In the genomic region with DNA sequence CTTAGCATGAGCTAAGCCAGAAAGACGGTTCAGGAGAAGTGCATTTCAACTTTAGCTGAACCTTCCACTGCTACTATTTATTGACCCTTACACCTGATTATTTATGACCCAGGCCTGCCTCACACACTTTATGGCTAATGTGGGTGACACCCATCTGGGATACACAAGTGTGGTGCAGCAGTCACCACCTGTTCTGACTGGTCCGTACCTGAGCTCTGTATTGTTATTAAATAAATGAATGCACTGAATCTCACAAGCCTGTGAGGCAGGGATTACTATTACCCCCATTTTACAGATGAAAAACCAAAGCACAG, we compare ENCODE assay signal across 8 cellular contexts. TPM values are rescaled to one million over a fixed set of nuclear protein-coding genes. Genes with fewer than 3 reads are reported as not detected.
DNase-seq lines count a peak whose midpoint lies in the region; ATAC-seq and TF ChIP-seq lines count a peak whose summit lies in the region.

No MANE protein-coding gene starts in this region.

- no peaks in the 10 kb centered on the region for H3K36me3 Mint-ChIP-seq in endodermal cell (ENCODE audit: low read depth)
- H3K36me3 Mint-ChIP-seq in progenitor cell of endocrine pancreas (ENCODE audit: insufficient read depth): peaks cover 3% of the 10 kb centered on the region

- H3K4me3 Mint-ChIP-seq in endodermal cell: peak overlapping the region; percentile 76
- H3K4me3 Mint-ChIP-seq in progenitor cell of endocrine pancreas (ENCODE audit: low read depth): peak overlapping the region; percentile 88

- H3K4me1 ChIP-seq in MM.1S (ENCODE audit: low read length): peaks cover 28% of the 10 kb centered on the region
- H3K4me1 ChIP-seq in endodermal cell (ENCODE audit: control insufficient read depth, insufficient read depth, low read length): peaks cover 3% of the 10 kb centered on the region

- DNase-seq in GM12865 (ENCODE audit: low read depth): no peak
- DNase-seq in MM.1S: peak; percentile 22
- DNase-seq in endodermal cell: no peak
- no peak for DNase-seq in progenitor cell of endocrine pancreas (ENCODE audit: low spot score, unreplicated experiment)
- no peak for DNase-seq in NCI-H748 treated with DMSO at 0.1 percent for 48 hours (lab: John Stamatoyannopoulos, UW)
- DNase-seq in ACHN: no peak

- H3K4me1 Mint-ChIP-seq in endodermal cell (peaks cover 40% of the 10 kb centered on the region), progenitor cell of endocrine pancreas (ENCODE audit: low read depth) (peaks cover 46% of the 10 kb centered on the region)

- H3K9me3 Mint-ChIP-seq in endodermal cell (no peaks in the 10 kb centered on the region), progenitor cell of endocrine pancreas (ENCODE audit: low read depth) (no peaks in the 10 kb centered on the region)

- H3K27ac Mint-ChIP-seq in endodermal cell (peak overlapping the region; percentile 95), progenitor cell of endocrine pancreas (peak overlapping the region; percentile 99)

- H3K36me3 ChIP-seq in MM.1S (replicated peaks; ENCODE audit: insufficient read depth, low read length) (no peaks in the 10 kb centered on the region), endodermal cell (ENCODE audit: control insufficient read depth, insufficient read depth, low read length) (peaks cover 7% of the 10 kb centered on the region)

- peak overlapping the region; percentile 90 for H3K9ac ChIP-seq in MM.1S (ENCODE audit: low read length)
- H3K9ac ChIP-seq in endodermal cell (ENCODE audit: extremely low read depth, low read length, poor library complexity, severe bottlenecking): no peak overlapping the region

- H3K4me3 ChIP-seq in GM12865 (ENCODE audit: low read depth, low read length) (peak overlapping the region; percentile 67), MM.1S (ENCODE audit: low read length) (peak overlapping the region; percentile 96), endodermal cell (ENCODE audit: low read length) (peak overlapping the region; percentile 95)

- H3K4me2 ChIP-seq in MM.1S (ENCODE audit: low read depth, low read length): peak overlapping the region; percentile 91

- 68% methylated on average over 2 of the region's 2 CpGs; no CpG with 5 or more reads in 1 of the 2 experiments for WGBS in endodermal cell (ENCODE audit: insufficient coverage in 1 of 2, insufficient read length in 1 of 2), 2 experiments

- H3K27ac ChIP-seq in MM.1S (ENCODE audit: low read length) (peak overlapping the region; percentile 61; the same call in 1 of the 2 replicates), endodermal cell (ENCODE audit: low read depth, low read length) (no peak overlapping the region)

- ATAC-seq in HG03139 (IDR thresholded peaks at IDR 0.05; ENCODE audit: unreplicated experiment) (no peak), GM21619 (IDR thresholded peaks at IDR 0.05; ENCODE audit: unreplicated experiment) (no peak)

- H3K27me3 Mint-ChIP-seq in endodermal cell (ENCODE audit: insufficient read depth) (no peaks in the 10 kb centered on the region), progenitor cell of endocrine pancreas (no peaks in the 10 kb centered on the region)

- H3K27me3 ChIP-seq in MM.1S (replicated peaks; ENCODE audit: insufficient read depth, low read length) (no peaks in the 10 kb centered on the region), endodermal cell (ENCODE audit: control insufficient read depth, insufficient read depth, low read length, poor library complexity, severe bottlenecking) (no peaks in the 10 kb centered on the region)

- in situ Hi-C loops in ACHN (cut with HindIII; ENCODE audit: low pct_ligation_motif_present, low pct_unique_long_range_greater_than_20kb, low sequenced_read_pairs): no loop called here

- H4K20me1 ChIP-seq in MM.1S (ENCODE audit: insufficient read depth, low read length): no peaks in the 10 kb centered on the region

- no peaks in the 10 kb centered on the region for H3K9me2 ChIP-seq in MM.1S (replicated peaks; ENCODE audit: insufficient read depth, low read length)

- peaks cover 66% of the 10 kb centered on the region for H3K79me2 ChIP-seq in MM.1S (ENCODE audit: low read length)

- TF ChIP-seq CTCF in GM12865 (IDR thresholded peaks at IDR 0.05; ENCODE audit: insufficient read depth, low read depth, low read length, missing control alignments) (no peak), MM.1S (IDR thresholded peaks at IDR 0.05; ENCODE audit: low read length) (no peak), endodermal cell (conservative IDR thresholded peaks at IDR 0.05) (no peak), progenitor cell of endocrine pancreas (IDR thresholded peaks at IDR 0.05; ENCODE audit: unreplicated experiment) (no peak)

- no peaks in the 10 kb centered on the region for H3K9me3 ChIP-seq in MM.1S (replicated peaks; ENCODE audit: insufficient read depth, low read length)
- no peaks in the 10 kb centered on the region for H3K9me3 ChIP-seq in endodermal cell (ENCODE audit: control insufficient read depth, low read length)

- H3F3A ChIP-seq in MM.1S (ENCODE audit: insufficient read depth, low read length): peaks cover 24% of the 10 kb centered on the region

- H2AFZ ChIP-seq in MM.1S (ENCODE audit: low read length): no peak overlapping the region

RNA-seq across cellular contexts. Expression of gene ANXA11, which starts 1.5 kb away (rescaled TPM):
- total RNA-seq in endodermal cell (100 to 1,000 TPM; 104 to 134 TPM), progenitor cell of endocrine pancreas (120 and 126 TPM in 2 replicates)
- 39.4 TPM for polyA plus RNA-seq in endodermal cell (2013, experiment 1 of 2)
- polyA plus RNA-seq in endodermal cell (2013, experiment 2 of 2): 35.8 TPM
